ENCODE assay signal across 16 cellular contexts in the genomic region with DNA sequence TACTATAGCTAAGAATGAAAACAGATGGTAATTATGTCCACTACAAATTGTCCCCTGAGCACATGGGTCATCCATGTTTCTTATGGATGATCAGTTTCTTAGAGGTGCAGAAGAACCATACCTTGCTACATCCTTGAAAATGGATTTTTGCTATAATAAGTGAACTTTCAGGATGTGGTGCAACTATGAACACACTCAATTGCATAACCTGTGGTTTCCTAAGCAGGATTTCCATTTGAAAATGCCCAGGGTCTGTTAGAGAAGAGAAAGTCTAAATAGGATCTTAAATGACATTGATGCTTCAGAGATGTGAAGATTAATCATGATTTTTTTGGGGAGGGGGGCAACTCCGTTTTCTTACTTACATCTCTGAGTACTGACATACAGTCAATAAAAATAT. TPM values are rescaled to one million over a fixed set of nuclear protein-coding genes. Genes with fewer than 3 reads are reported as not detected.
"Had no signal": no experiment of that assay in that cellular context is flagged by ENCODE, and none has a peak within 500 bp of the region (broad histone marks: within the 10 kb centered on the region; RNA-seq: fewer than 3 reads in every experiment).

No MANE protein-coding gene starts in this region.

- H3K79me2 ChIP-seq: parathyroid adenoma had no signal

- H2AFZ ChIP-seq: parathyroid adenoma had no signal

- H3K27me3 Mint-ChIP-seq: activated CD4-positive, alpha-beta memory T cell treated with anti-CD3 and anti-CD28 coated beads for 36 hours; central memory CD8-positive, alpha-beta T cell had no signal

- H3K36me3 Mint-ChIP-seq: activated CD4-positive, alpha-beta memory T cell treated with anti-CD3 and anti-CD28 coated beads for 36 hours; naive thymus-derived CD4-positive, alpha-beta T cell; T-cell had no signal

- H3K9ac ChIP-seq: parathyroid adenoma had no signal

- H3K4me3 Mint-ChIP-seq: activated CD4-positive, alpha-beta memory T cell treated with anti-CD3 and anti-CD28 coated beads for 36 hours; central memory CD8-positive, alpha-beta T cell; endodermal cell; naive thymus-derived CD4-positive, alpha-beta T cell; T-cell had no signal

- H3K27ac Mint-ChIP-seq: activated CD4-positive, alpha-beta memory T cell treated with anti-CD3 and anti-CD28 coated beads for 36 hours; endodermal cell; naive thymus-derived CD4-positive, alpha-beta T cell; T-cell had no signal

- H3K9me3 Mint-ChIP-seq: activated CD4-positive, alpha-beta memory T cell treated with anti-CD3 and anti-CD28 coated beads for 36 hours; central memory CD8-positive, alpha-beta T cell; endodermal cell; naive thymus-derived CD4-positive, alpha-beta T cell; T-cell had no signal

- H3K27me3 ChIP-seq: body of pancreas, heart left ventricle had no signal

- DNase-seq: activated CD4-positive, alpha-beta memory T cell treated with anti-CD3 and anti-CD28 coated beads for 36 hours; activated naive CD4-positive, alpha-beta T cell; activated T-cell treated with anti-CD3 and anti-CD28 coated beads, Interleukin-2, amount 50 U/mL, for 48 hours; body of pancreas; endodermal cell; heart left ventricle; naive thymus-derived CD4-positive, alpha-beta T cell; small intestine; T-cell; T1000 had no signal

- H3K9me3 ChIP-seq: body of pancreas, heart left ventricle had no signal

- H3K4me3 ChIP-seq: body of pancreas, heart left ventricle had no signal

- H3K27ac ChIP-seq: body of pancreas, heart left ventricle, parathyroid adenoma, VCaP had no signal

- H3K36me3 ChIP-seq: heart left ventricle had no signal

- H3K4me1 Mint-ChIP-seq: central memory CD8-positive, alpha-beta T cell; endodermal cell; naive thymus-derived CD4-positive, alpha-beta T cell; T-cell had no signal

- H3K4me1 ChIP-seq: body of pancreas, parathyroid adenoma had no signal

RNA-seq across cellular contexts. Expression of a gene that starts 39.6 kb away (rescaled TPM):
- total RNA-seq: activated CD4-positive, alpha-beta memory T cell treated with anti-CD3 and anti-CD28 coated beads for 36 hours; lung microvascular endothelial cell; mononuclear cell; renal cortical epithelial cell; T-cell had no signal
